Comparison of ENCODE assay signal across 1 cellular context in genomic region chr1:198157241-198157846, GRCh38.
TF ChIP-seq lines count a peak whose summit lies in the region.

No MANE protein-coding gene starts in this region.

TF ChIP-seq in GM12878, 131 proteins besides CTCF, POLR2A, EP300 and RAD21 (continued from another document and continues in another):
- TF ChIP-seq SKIL (IDR thresholded peaks at IDR 0.05; ENCODE audit: low read depth, poor library complexity, severe bottlenecking) (peak; percentile 37), RELB (IDR thresholded peaks at IDR 0.05; ENCODE audit: low read depth) (peak; percentile 60), ELK1 (IDR thresholded peaks at IDR 0.05; ENCODE audit: low read depth, low read length) (0 out of 2 replicates have a peak, but pooled peaks have one; percentile 43), WRNIP1 (IDR thresholded peaks at IDR 0.05; ENCODE audit: borderline replicate concordance, low read depth, low read length) (no peak), EED (IDR thresholded peaks at IDR 0.05; ENCODE audit: low read depth) (peak; percentile 36; the same call in 1 of the 2 replicates), POLR2AphosphoS5 (IDR thresholded peaks at IDR 0.05; ENCODE audit: low read length) (peak; percentile 53; the same call in 1 of the 2 replicates), SP1 (IDR thresholded peaks at IDR 0.05; ENCODE audit: low read depth, low read length) (peak; percentile 89), RELA (IDR thresholded peaks at IDR 0.05; ENCODE audit: borderline replicate concordance, partially characterized antibody) (no peak), NR2C1 (IDR thresholded peaks at IDR 0.05) (no peak), MTA2 (IDR thresholded peaks at IDR 0.05; ENCODE audit: low read depth) (peak; percentile 50; the same call in 1 of the 2 replicates), MEF2A (IDR thresholded peaks at IDR 0.05; ENCODE audit: insufficient read depth, low read depth, low read length) (0 out of 2 replicates have a peak, but pooled peaks have one; percentile 6), TCF12 (IDR thresholded peaks at IDR 0.05; ENCODE audit: low read depth, low read length) (0 out of 2 replicates have a peak, but pooled peaks have one; percentile 4), POU2F2 (IDR thresholded peaks at IDR 0.05; ENCODE audit: borderline replicate concordance, low read depth, low read length) (0 out of 3 replicates have a peak, but pooled peaks have one; percentile 13), PRDM15 (CRISPR knock-in tag; IDR thresholded peaks at IDR 0.05) (no peak), YY1 (IDR thresholded peaks at IDR 0.05; ENCODE audit: low read depth, low read length) (no peak), KDM1A (IDR thresholded peaks at IDR 0.05; ENCODE audit: borderline replicate concordance) (no peak), ZBED1 (IDR thresholded peaks at IDR 0.05; ENCODE audit: borderline replicate concordance) (no peak), FOS (IDR thresholded peaks at IDR 0.05; ENCODE audit: borderline replicate concordance, extremely low read depth, insufficient read length) (peak; percentile 36), TCF3 (IDR thresholded peaks at IDR 0.05; ENCODE audit: borderline replicate concordance, insufficient read depth, low read depth, low read length) (no peak), USF2 (IDR thresholded peaks at IDR 0.05; ENCODE audit: borderline replicate concordance, low read depth, low read length) (no peak), IKZF1 (conservative IDR thresholded peaks at IDR 0.05) (peak; percentile 91), BCLAF1 (IDR thresholded peaks at IDR 0.05) (no peak), EGR1 (IDR thresholded peaks at IDR 0.05; ENCODE audit: borderline replicate concordance in 1 of 2, low read depth in 2 of 2, low read length in 2 of 2) (peak in 1 of 2 experiments; percentile 52; a peak in 1 of 3 replicates), TARDBP (IDR thresholded peaks at IDR 0.05; ENCODE audit: borderline replicate concordance) (no peak), TBL1XR1 (IDR thresholded peaks at IDR 0.05; ENCODE audit: low read depth, low read length) (0 out of 2 replicates have a peak, but pooled peaks have one; percentile 28), PBX3 (IDR thresholded peaks at IDR 0.05; ENCODE audit: insufficient replicate concordance, low read depth, low read length) (peak; percentile 91), RFX5 (IDR thresholded peaks at IDR 0.05; ENCODE audit: low read depth, low read length) (no peak), JUND (IDR thresholded peaks at IDR 0.05; ENCODE audit: low read depth, low read length) (no peak), NKRF (conservative IDR thresholded peaks at IDR 0.05) (peak; percentile 4), ZNF592 (IDR thresholded peaks at IDR 0.05) (no peak), CREM (IDR thresholded peaks at IDR 0.05; ENCODE audit: low read depth) (no peak), CBFB (IDR thresholded peaks at IDR 0.05; ENCODE audit: low read depth) (0 out of 2 replicates have a peak, but pooled peaks have one; percentile 37), ZNF217 (IDR thresholded peaks at IDR 0.05) (no peak), SUPT20H (IDR thresholded peaks at IDR 0.05; ENCODE audit: borderline replicate concordance, control insufficient read depth, low read depth, low read length) (no peak), PKNOX1 (IDR thresholded peaks at IDR 0.05) (peak; percentile 97), ZSCAN29 (IDR thresholded peaks at IDR 0.05) (no peak)
